Comparison of ENCODE assay signal across 17 cellular contexts in the genomic region with DNA sequence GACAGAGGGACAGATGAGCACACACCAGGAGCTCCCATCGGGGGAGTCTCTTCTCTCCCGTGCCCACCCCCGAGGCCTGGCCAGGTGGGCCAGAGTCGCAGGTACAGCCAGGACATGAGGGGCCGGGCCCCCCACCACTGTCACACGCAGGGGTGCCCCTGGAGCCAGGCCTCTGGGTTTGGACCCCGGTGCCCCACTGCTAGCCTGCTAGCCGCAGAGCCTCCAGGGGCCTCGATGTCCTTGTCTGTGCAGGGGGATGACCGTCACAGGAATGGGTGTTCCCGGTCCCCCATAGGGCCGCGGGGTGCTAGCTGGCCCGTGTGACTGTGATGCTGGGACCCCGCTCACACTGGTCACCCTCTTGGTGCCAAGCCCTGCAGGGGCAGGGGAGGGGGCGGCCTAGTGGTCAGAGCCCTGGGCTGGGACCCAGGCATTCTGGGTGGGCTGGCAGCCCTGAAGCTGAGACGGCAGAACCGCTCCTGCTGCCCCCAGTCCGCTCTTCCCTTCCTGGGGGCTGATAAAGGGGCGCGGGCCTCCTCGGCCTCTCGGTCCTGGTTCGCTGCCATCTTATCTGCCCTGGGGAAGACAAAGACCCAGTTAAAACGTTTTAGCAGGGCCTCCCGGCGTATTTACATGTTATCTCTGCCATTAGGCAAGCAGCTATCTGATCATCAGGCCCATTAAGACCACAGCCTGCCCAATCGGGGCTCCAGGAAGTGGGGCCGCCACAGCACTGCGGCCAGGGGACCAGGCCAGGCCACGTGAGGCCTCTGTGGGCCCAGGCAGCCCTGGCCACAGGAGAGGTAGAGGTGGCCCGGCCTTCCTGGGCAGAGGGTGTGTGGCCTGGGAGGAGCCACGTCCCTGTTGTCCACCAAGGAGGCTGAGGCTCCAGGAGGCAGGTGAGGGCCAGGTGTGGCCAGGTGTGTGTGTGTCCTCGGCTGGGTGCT. TPM values are rescaled to one million over a fixed set of nuclear protein-coding genes. Genes with fewer than 3 reads are reported as not detected.
DNase-seq lines count a peak whose midpoint lies in the region; ATAC-seq, FAIRE-seq and TF ChIP-seq lines count a peak whose summit lies in the region.
"Had no signal": no experiment of that assay in that cellular context is flagged by ENCODE, and none has a peak within 500 bp of the region (broad histone marks: within the 10 kb centered on the region; RNA-seq: fewer than 3 reads in every experiment).

No MANE protein-coding gene starts in this region.

- no peak overlapping the region for H3K4me3 ChIP-seq in HUES6 (ENCODE audit: low read depth, low read length)
- H3K4me3 ChIP-seq in neuronal stem cell (ENCODE audit: low read length in 2 of 2): no peak overlapping the region
- no peak overlapping the region for H3K4me3 ChIP-seq in foreskin fibroblast (ENCODE audit: low read depth in 1 of 2, low read length in 2 of 2)
- H3K4me3 ChIP-seq in CD8-positive, alpha-beta T cell (ENCODE audit: low read depth, low read length): no peak overlapping the region
- H3K4me3 ChIP-seq: HAP-1, PC-9 had no signal

- peaks cover 21% of the 10 kb centered on the region for H3K36me3 Mint-ChIP-seq in effector memory CD8-positive, alpha-beta T cell (ENCODE audit: insufficient read depth)
- peaks cover 4% of the 10 kb centered on the region for H3K36me3 Mint-ChIP-seq in CD8-positive, alpha-beta T cell

- H3K79me1 ChIP-seq in neuronal stem cell (ENCODE audit: low read depth, low read length): no peaks in the 10 kb centered on the region

- no peak overlapping the region for H3K9ac ChIP-seq in HUES6 (ENCODE audit: low read length)
- H3K9ac ChIP-seq in neuronal stem cell (ENCODE audit: low read depth, low read length, poor library complexity): no peak overlapping the region
- H3K9ac ChIP-seq: KMS-11 had no signal

- POLR2A ChIA-PET in CD8-positive, alpha-beta T cell (lab: Charles Lee): no interaction called here

- H3K27me3 Mint-ChIP-seq in effector memory CD8-positive, alpha-beta T cell: no peaks in the 10 kb centered on the region
- no peaks in the 10 kb centered on the region for H3K27me3 Mint-ChIP-seq in CD8-positive, alpha-beta T cell (ENCODE audit: low read depth)

- H3K27ac ChIP-seq in HUES6 (ENCODE audit: low read depth, low read length) (0 out of 2 replicates have a peak overlapping the region, but pooled peaks have one; percentile 19), neuronal stem cell (replicated peaks; ENCODE audit: low read length) (no peak overlapping the region)
- no peak overlapping the region for H3K27ac ChIP-seq in CD8-positive, alpha-beta T cell (ENCODE audit: low read depth, low read length)
- H3K27ac ChIP-seq: C4-2B, KMS-11, PC-9, RWPE1 had no signal

- no peak overlapping the region for H4K91ac ChIP-seq in neuronal stem cell (ENCODE audit: low read depth, low read length, poor library complexity)

- H4K8ac ChIP-seq in neuronal stem cell (ENCODE audit: low read depth, low read length): peak overlapping the region; percentile 65

- no peak for TF ChIP-seq POLR2A in H54 (IDR thresholded peaks at IDR 0.05; ENCODE audit: low read depth, low read length)

- H3K23ac ChIP-seq in neuronal stem cell (ENCODE audit: low read depth, low read length, poor library complexity): peak overlapping the region; percentile 85

- no peak overlapping the region for H2BK12ac ChIP-seq in neuronal stem cell (ENCODE audit: low read length)

- DNase-seq in effector memory CD8-positive, alpha-beta T cell: no peak
- DNase-seq in neuronal stem cell (ENCODE audit: low spot score) (no peak), foreskin fibroblast (no peak), head of caudate nucleus (no peak), H54 (ENCODE audit: insufficient read length, low spot score) (no peak)
- no peak for DNase-seq in CD8-positive, alpha-beta T cell
- DNase-seq: DND-41, MV-4-11, NCI-H1694 treated with DMSO at 0.1 percent for 48 hours, NCI-H510A, PC-9 had no signal

- peaks cover 0 to 1% of the 10 kb centered on the region in 2 donors for H3K9me3 Mint-ChIP-seq in effector memory CD8-positive, alpha-beta T cell
- no peaks in the 10 kb centered on the region for H3K9me3 Mint-ChIP-seq in CD8-positive, alpha-beta T cell

- peak overlapping the region; percentile 11 for H3K4ac ChIP-seq in neuronal stem cell (ENCODE audit: low read length)

- peak; percentile 26; the same call in 2 of the 3 replicates for ATAC-seq in SK-N-SH treated with all-trans-retinoic acid at 6 μM for 48 hours
- no peak for ATAC-seq in effector memory CD8-positive, alpha-beta T cell (replicated peaks)
- ATAC-seq in CD8-positive, alpha-beta T cell: no peak

- H3K4me1 ChIP-seq in HUES6 (ENCODE audit: control insufficient read depth, insufficient read depth, low read length) (no peaks in the 10 kb centered on the region; the same call in 1 of the 2 replicates), neuronal stem cell (ENCODE audit: control insufficient read depth in 2 of 2, insufficient read depth in 1 of 2, low read depth in 1 of 2, low read length in 2 of 2) (peaks cover 15 to 25% of the 10 kb centered on the region in 2 donors)
- no peaks in the 10 kb centered on the region for H3K4me1 ChIP-seq in CD8-positive, alpha-beta T cell (ENCODE audit: insufficient read depth, low read length)
- H3K4me1 ChIP-seq: HAP-1 had no signal

- no peaks in the 10 kb centered on the region for H3K9me3 ChIP-seq in HUES6 (ENCODE audit: control insufficient read depth, insufficient read depth, low read depth, low read length)
- H3K9me3 ChIP-seq in neuronal stem cell (replicated peaks in 1 of 2; ENCODE audit: control insufficient read depth in 2 of 2, insufficient read depth in 1 of 2, low read depth in 1 of 2, low read length in 2 of 2): no peaks in the 10 kb centered on the region
- no peaks in the 10 kb centered on the region for H3K9me3 ChIP-seq in CD8-positive, alpha-beta T cell (ENCODE audit: low read length)
- H3K9me3 ChIP-seq: HAP-1 had no signal

- H2AK5ac ChIP-seq in neuronal stem cell (ENCODE audit: low read depth, low read length): no peak overlapping the region

- peak overlapping the region; percentile 49 to 52 for H3K27ac Mint-ChIP-seq in effector memory CD8-positive, alpha-beta T cell
- H3K27ac Mint-ChIP-seq in CD8-positive, alpha-beta T cell: no peak overlapping the region

- intact Hi-C loops in head of caudate nucleus (cut with DNase I): no loop called here
- intact Hi-C loops in CD8-positive, alpha-beta T cell (cut with DNase I, micrococcal nuclease): no loop called here

- CTCF ChIA-PET in CD8-positive, alpha-beta T cell (lab: Charles Lee): interaction anchor here (0.8 kb wide), 1 partner anchor 69 kb away, joined by 3 read pairs; no protein-coding TSS in a partner anchor

- H2BK15ac ChIP-seq in neuronal stem cell (ENCODE audit: low read length): no peak overlapping the region

- H3K4me1 Mint-ChIP-seq in effector memory CD8-positive, alpha-beta T cell (ENCODE audit: low read depth in 2 of 2): peaks cover 7 to 9% of the 10 kb centered on the region in 2 donors
- no peaks in the 10 kb centered on the region for H3K4me1 Mint-ChIP-seq in CD8-positive, alpha-beta T cell (ENCODE audit: low read depth)

- H2BK120ac ChIP-seq in neuronal stem cell (ENCODE audit: low read depth, low read length): no peak overlapping the region

- no peaks in the 10 kb centered on the region for H3K27me3 ChIP-seq in HUES6 (ENCODE audit: control insufficient read depth, insufficient read depth, low read length)
- no peaks in the 10 kb centered on the region for H3K27me3 ChIP-seq in neuronal stem cell (ENCODE audit: control insufficient read depth in 3 of 3, insufficient read depth in 3 of 3, low read depth in 1 of 3, low read length in 3 of 3)
- H3K27me3 ChIP-seq in CD8-positive, alpha-beta T cell (ENCODE audit: insufficient read depth, low read length): no peaks in the 10 kb centered on the region

- WGBS in neuronal stem cell (ENCODE audit: extremely low coverage in 2 of 2, insufficient read length in 2 of 2, insufficient replicate concordance in 1 of 2), 2 donors: no CpG with 5 or more reads among the region's 34 CpGs

- FAIRE-seq in H54 (lab: Jason Lieb, UNC): no peak

- H2AFZ ChIP-seq in neuronal stem cell (ENCODE audit: low read length): no peak overlapping the region
- H2AFZ ChIP-seq: PC-9 had no signal

- no peak overlapping the region for H3K4me3 Mint-ChIP-seq in effector memory CD8-positive, alpha-beta T cell
- no peak overlapping the region for H3K4me3 Mint-ChIP-seq in CD8-positive, alpha-beta T cell

- H3K36me3 ChIP-seq in HUES6 (ENCODE audit: control insufficient read depth, insufficient read depth, low read length) (no peaks in the 10 kb centered on the region), neuronal stem cell (replicated peaks in 1 of 2; ENCODE audit: control insufficient read depth in 2 of 2, insufficient read depth in 2 of 2, low read length in 2 of 2) (no peaks in the 10 kb centered on the region)
- H3K36me3 ChIP-seq in CD8-positive, alpha-beta T cell (ENCODE audit: insufficient read depth, low read length): no peaks in the 10 kb centered on the region
- H3K36me3 ChIP-seq: HAP-1 had no signal

- peak overlapping the region; percentile 18 for H3K4me2 ChIP-seq in neuronal stem cell (ENCODE audit: insufficient read depth, low read length, poor library complexity, severe bottlenecking)
- H3K4me2 ChIP-seq: KMS-11, PC-9 had no signal

- peak overlapping the region; percentile 87 for H3K18ac ChIP-seq in neuronal stem cell (ENCODE audit: low read length)

- no peak for TF ChIP-seq CTCF in foreskin fibroblast (IDR thresholded peaks at IDR 0.05; ENCODE audit: low read depth, low read length)
- no peak for TF ChIP-seq CTCF in CD8-positive, alpha-beta T cell (IDR thresholded peaks at IDR 0.05)

- peak overlapping the region; percentile 53 for H2BK5ac ChIP-seq in neuronal stem cell (ENCODE audit: low read length)

- peak overlapping the region; percentile 21 for H3K14ac ChIP-seq in neuronal stem cell (ENCODE audit: low read length)

TF ChIP-seq in SK-N-SH treated with all-trans-retinoic acid at 6 μM for 48 hours, 23 proteins besides CTCF, POLR2A, EP300 and RAD21 (continues in another document):
- peak; percentile 55; the same call in 1 of the 2 replicates for TF ChIP-seq ISL1 (CRISPR knock-in tag; IDR thresholded peaks at IDR 0.05)
- TF ChIP-seq TCF4 (CRISPR knock-in tag; IDR thresholded peaks at IDR 0.05; ENCODE audit: borderline replicate concordance): peak; percentile 65; the same call in 1 of the 2 replicates
- no peak for TF ChIP-seq ESRRG (CRISPR knock-in tag; IDR thresholded peaks at IDR 0.05)
- TF ChIP-seq ARNTL (CRISPR knock-in tag; IDR thresholded peaks at IDR 0.05; ENCODE audit: borderline replicate concordance, low read depth): peak; percentile 87

RNA-seq across cellular contexts. Expression of a gene that starts 57.2 kb away (rescaled TPM):
- polyA plus RNA-seq in neuronal stem cell (2013, experiment 1 of 2): 48.7 TPM
- 49.9 TPM for polyA plus RNA-seq in neuronal stem cell (2013, experiment 2 of 2)
- 100 to 1,000 TPM; 140 to 149 TPM for total RNA-seq in CD8-positive, alpha-beta T cell

RNA-seq across cellular contexts. Expression of a gene that starts 59.9 kb away (rescaled TPM):
- polyA plus RNA-seq in neuronal stem cell (2013, experiment 1 of 2): 3.8 TPM
- polyA plus RNA-seq in neuronal stem cell (2013, experiment 2 of 2): 4.0 TPM
- total RNA-seq in CD8-positive, alpha-beta T cell: 10 to 100 TPM; 43.4 to 46.5 TPM
